ENCODE assay signal across 20 cellular contexts in the genomic region with DNA sequence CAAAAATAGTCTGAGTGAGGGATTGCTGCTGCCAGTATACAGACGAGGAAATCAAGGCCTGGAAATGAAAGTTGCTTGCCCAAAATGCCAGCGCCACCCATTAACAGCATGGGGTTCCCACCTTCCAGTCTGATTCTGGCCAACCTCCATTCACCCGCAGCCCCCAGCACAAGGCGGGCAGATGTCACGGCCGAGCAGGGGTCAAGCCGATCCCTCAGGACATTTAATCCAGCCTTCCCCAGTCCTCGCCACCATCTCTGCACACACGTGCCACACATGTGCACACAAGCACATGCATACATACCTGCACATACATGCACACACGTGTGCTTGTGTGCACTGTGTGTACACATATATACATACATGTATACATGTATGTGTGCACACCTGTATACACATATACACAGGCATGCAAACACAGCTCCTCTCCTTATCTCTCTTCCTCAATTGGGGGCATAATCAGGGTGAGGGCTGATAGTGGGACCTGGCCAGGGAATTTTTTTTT.
DNase-seq lines count a peak whose midpoint lies in the region; FAIRE-seq and TF ChIP-seq lines count a peak whose summit lies in the region.
"Had no signal": no experiment of that assay in that cellular context is flagged by ENCODE, and none has a peak within 500 bp of the region (broad histone marks: within the 10 kb centered on the region; RNA-seq: fewer than 3 reads in every experiment).

No MANE protein-coding gene starts in this region.

- no peak for TF ChIP-seq EP300 in neural cell (conservative IDR thresholded peaks at IDR 0.05; ENCODE audit: poor library complexity, severe bottlenecking)

- H3K9me3 ChIP-seq in HEK293 (ENCODE audit: control insufficient read depth, insufficient read depth, low read depth, low read length) = no peaks in the 10 kb centered on the region
- H3K9me3 ChIP-seq in kidney (ENCODE audit: control insufficient read depth in 1 of 2, low read length in 2 of 2) = no peaks in the 10 kb centered on the region
- H3K9me3 ChIP-seq in neural cell (ENCODE audit: low read length) = no peaks in the 10 kb centered on the region
- H3K9me3 ChIP-seq: HAP-1 had no signal

- DNase-seq in kidney (peak; percentile 56), globus pallidus (ENCODE audit: low spot score) (no peak), NCI-H446 treated with DMSO at 0.1 percent for 48 hours (lab: John Stamatoyannopoulos, UW) (no peak), NCI-H69 (lab: John Stamatoyannopoulos, UW) (no peak)
- DNase-seq: Caco-2; CD4-positive, CD25-positive, alpha-beta regulatory T cell; CD8-positive, alpha-beta T cell; DMS153; DND-41; GOT3 had no signal

- H3K4me1 ChIP-seq in HEK293 (ENCODE audit: control insufficient read depth, insufficient read depth, low read length) (no peaks in the 10 kb centered on the region), kidney (ENCODE audit: control insufficient read depth in 1 of 2, insufficient read depth in 1 of 2, low read depth in 1 of 2, low read length in 2 of 2) (no peaks in the 10 kb centered on the region)
- H3K4me1 ChIP-seq: BLaER1, Caco-2 had no signal

- no peaks in the 10 kb centered on the region for H3F3A ChIP-seq in neural cell (ENCODE audit: insufficient read depth, low read length, poor library complexity, severe bottlenecking)

- no peaks in the 10 kb centered on the region for H3K9me2 ChIP-seq in neural cell (ENCODE audit: insufficient read depth, low read length)

- no peak overlapping the region for H3K4me2 ChIP-seq in neural cell (ENCODE audit: low read length)
- H3K4me2 ChIP-seq: BLaER1 had no signal

- H3K27me3 ChIP-seq in neural cell (ENCODE audit: insufficient read depth, low read depth, low read length) = no peaks in the 10 kb centered on the region
- H3K27me3 ChIP-seq: BLaER1 had no signal

- no peak for FAIRE-seq in kidney (lab: Jason Lieb, UNC)
- FAIRE-seq: A204.1, G401.6, GM12892, H54 had no signal

- POLR2A ChIA-PET in HEK293 (lab: Yijun Ruan, JAX) = no interaction called here

- no peak for TF ChIP-seq RAD21 in neural cell (conservative IDR thresholded peaks at IDR 0.05)

- no peak overlapping the region for H3K27ac ChIP-seq in HEK293 (ENCODE audit: extremely low read depth, low read depth, low read length)
- no peak overlapping the region for H3K27ac ChIP-seq in kidney (ENCODE audit: low read depth in 2 of 2, low read length in 2 of 2)
- H3K27ac ChIP-seq in neural cell (ENCODE audit: low read length) = peak overlapping the region; percentile 44
- H3K27ac ChIP-seq: 22Rv1, BLaER1, C4-2B had no signal

- H3K36me3 ChIP-seq in HEK293 (ENCODE audit: control insufficient read depth in 2 of 2, insufficient read depth in 1 of 2, low read length in 2 of 2) (no peaks in the 10 kb centered on the region), kidney (ENCODE audit: control insufficient read depth in 1 of 2, insufficient read depth in 2 of 2, low read length in 2 of 2) (no peaks in the 10 kb centered on the region), neural cell (ENCODE audit: insufficient read depth, low read length) (no peaks in the 10 kb centered on the region)
- H3K36me3 ChIP-seq: BLaER1, HAP-1 had no signal

- H3K4me3 ChIP-seq in HEK293 (ENCODE audit: low read depth, low read length) (no peak overlapping the region), kidney (ENCODE audit: low read length in 2 of 2) (no peak overlapping the region), neural cell (ENCODE audit: low read length) (no peak overlapping the region)
- H3K4me3 ChIP-seq: BLaER1, HAP-1 had no signal

- H3K9ac ChIP-seq in kidney (ENCODE audit: low read length in 2 of 2) (no peak overlapping the region), neural cell (ENCODE audit: low read length) (no peak overlapping the region)
- H3K9ac ChIP-seq: BLaER1 had no signal

- H4K20me1 ChIP-seq in neural cell (ENCODE audit: insufficient read depth) = no peaks in the 10 kb centered on the region
- H4K20me1 ChIP-seq: BLaER1 had no signal

- intact Hi-C loops in kidney (cut with DNase I) = no loop called here

- no peak overlapping the region for H2AFZ ChIP-seq in neural cell (ENCODE audit: low read depth, low read length)

- no peaks in the 10 kb centered on the region for H3K79me2 ChIP-seq in neural cell (replicated peaks; ENCODE audit: insufficient read depth, low read length)

- TF ChIP-seq CTCF in HEK293 (tag by site-specific recombination; IDR thresholded peaks at IDR 0.05) = no peak
- no peak for TF ChIP-seq CTCF in kidney (IDR thresholded peaks at IDR 0.05; ENCODE audit: borderline replicate concordance, extremely low read depth, insufficient read depth)
- TF ChIP-seq CTCF in neural cell (IDR thresholded peaks at IDR 0.05; ENCODE audit: poor library complexity, severe bottlenecking) = no peak

- CTCF ChIA-PET in HEK293 (lab: Yijun Ruan, JAX) = no interaction called here

TF ChIP-seq in HEK293, 187 proteins besides CTCF, POLR2A, EP300 and RAD21:
- TF ChIP-seq, protein P1, sequence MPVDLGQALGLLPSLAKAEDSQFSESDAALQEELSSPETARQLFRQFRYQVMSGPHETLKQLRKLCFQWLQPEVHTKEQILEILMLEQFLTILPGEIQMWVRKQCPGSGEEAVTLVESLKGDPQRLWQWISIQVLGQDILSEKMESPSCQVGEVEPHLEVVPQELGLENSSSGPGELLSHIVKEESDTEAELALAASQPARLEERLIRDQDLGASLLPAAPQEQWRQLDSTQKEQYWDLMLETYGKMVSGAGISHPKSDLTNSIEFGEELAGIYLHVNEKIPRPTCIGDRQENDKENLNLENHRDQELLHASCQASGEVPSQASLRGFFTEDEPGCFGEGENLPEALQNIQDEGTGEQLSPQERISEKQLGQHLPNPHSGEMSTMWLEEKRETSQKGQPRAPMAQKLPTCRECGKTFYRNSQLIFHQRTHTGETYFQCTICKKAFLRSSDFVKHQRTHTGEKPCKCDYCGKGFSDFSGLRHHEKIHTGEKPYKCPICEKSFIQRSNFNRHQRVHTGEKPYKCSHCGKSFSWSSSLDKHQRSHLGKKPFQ (tag by site-specific recombination; IDR thresholded peaks at IDR 0.05) = 0 out of 2 replicates have a peak, but pooled peaks have one; percentile 13
- TF ChIP-seq ZNF585B (tag by site-specific recombination; IDR thresholded peaks at IDR 0.05) (no peak), ZNF112 (tag by site-specific recombination; IDR thresholded peaks at IDR 0.05) (no peak), HOXC10 (CRISPR knock-in tag; IDR thresholded peaks at IDR 0.05) (no peak)
- TF ChIP-seq, protein P2, sequence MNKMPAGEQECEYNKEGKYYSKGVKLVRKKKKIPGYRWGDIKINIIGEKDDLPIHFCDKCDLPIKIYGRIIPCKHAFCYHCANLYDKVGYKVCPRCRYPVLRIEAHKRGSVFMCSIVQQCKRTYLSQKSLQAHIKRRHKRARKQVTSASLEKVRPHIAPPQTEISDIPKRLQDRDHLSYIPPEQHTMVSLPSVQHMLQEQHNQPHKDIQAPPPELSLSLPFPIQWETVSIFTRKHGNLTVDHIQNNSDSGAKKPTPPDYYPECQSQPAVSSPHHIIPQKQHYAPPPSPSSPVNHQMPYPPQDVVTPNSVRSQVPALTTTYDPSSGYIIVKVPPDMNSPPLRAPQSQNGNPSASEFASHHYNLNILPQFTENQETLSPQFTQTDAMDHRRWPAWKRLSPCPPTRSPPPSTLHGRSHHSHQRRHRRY (tag by site-specific recombination; IDR thresholded peaks at IDR 0.05) = no peak

TF ChIP-seq in neural cell, 6 proteins besides CTCF, POLR2A, EP300 and RAD21:
- TF ChIP-seq EZH2 (IDR thresholded peaks at IDR 0.05; ENCODE audit: borderline replicate concordance, insufficient read depth, low read length, poor library complexity, severe bottlenecking) (no peak), SMC3 (conservative IDR thresholded peaks at IDR 0.05; ENCODE audit: poor library complexity) (no peak), TAF1 (IDR thresholded peaks at IDR 0.05; ENCODE audit: low read depth) (no peak), MXI1 (conservative IDR thresholded peaks at IDR 0.05; ENCODE audit: poor library complexity, severe bottlenecking) (no peak), POLR2AphosphoS5 (IDR thresholded peaks at IDR 0.05) (no peak)
- TF ChIP-seq, protein P3, sequence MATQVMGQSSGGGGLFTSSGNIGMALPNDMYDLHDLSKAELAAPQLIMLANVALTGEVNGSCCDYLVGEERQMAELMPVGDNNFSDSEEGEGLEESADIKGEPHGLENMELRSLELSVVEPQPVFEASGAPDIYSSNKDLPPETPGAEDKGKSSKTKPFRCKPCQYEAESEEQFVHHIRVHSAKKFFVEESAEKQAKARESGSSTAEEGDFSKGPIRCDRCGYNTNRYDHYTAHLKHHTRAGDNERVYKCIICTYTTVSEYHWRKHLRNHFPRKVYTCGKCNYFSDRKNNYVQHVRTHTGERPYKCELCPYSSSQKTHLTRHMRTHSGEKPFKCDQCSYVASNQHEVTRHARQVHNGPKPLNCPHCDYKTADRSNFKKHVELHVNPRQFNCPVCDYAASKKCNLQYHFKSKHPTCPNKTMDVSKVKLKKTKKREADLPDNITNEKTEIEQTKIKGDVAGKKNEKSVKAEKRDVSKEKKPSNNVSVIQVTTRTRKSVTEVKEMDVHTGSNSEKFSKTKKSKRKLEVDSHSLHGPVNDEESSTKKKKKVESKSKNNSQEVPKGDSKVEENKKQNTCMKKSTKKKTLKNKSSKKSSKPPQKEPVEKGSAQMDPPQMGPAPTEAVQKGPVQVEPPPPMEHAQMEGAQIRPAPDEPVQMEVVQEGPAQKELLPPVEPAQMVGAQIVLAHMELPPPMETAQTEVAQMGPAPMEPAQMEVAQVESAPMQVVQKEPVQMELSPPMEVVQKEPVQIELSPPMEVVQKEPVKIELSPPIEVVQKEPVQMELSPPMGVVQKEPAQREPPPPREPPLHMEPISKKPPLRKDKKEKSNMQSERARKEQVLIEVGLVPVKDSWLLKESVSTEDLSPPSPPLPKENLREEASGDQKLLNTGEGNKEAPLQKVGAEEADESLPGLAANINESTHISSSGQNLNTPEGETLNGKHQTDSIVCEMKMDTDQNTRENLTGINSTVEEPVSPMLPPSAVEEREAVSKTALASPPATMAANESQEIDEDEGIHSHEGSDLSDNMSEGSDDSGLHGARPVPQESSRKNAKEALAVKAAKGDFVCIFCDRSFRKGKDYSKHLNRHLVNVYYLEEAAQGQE (IDR thresholded peaks at IDR 0.05; ENCODE audit: borderline replicate concordance) = no peak
